8 cellular contexts compared by ENCODE assay signal in the genomic region with DNA sequence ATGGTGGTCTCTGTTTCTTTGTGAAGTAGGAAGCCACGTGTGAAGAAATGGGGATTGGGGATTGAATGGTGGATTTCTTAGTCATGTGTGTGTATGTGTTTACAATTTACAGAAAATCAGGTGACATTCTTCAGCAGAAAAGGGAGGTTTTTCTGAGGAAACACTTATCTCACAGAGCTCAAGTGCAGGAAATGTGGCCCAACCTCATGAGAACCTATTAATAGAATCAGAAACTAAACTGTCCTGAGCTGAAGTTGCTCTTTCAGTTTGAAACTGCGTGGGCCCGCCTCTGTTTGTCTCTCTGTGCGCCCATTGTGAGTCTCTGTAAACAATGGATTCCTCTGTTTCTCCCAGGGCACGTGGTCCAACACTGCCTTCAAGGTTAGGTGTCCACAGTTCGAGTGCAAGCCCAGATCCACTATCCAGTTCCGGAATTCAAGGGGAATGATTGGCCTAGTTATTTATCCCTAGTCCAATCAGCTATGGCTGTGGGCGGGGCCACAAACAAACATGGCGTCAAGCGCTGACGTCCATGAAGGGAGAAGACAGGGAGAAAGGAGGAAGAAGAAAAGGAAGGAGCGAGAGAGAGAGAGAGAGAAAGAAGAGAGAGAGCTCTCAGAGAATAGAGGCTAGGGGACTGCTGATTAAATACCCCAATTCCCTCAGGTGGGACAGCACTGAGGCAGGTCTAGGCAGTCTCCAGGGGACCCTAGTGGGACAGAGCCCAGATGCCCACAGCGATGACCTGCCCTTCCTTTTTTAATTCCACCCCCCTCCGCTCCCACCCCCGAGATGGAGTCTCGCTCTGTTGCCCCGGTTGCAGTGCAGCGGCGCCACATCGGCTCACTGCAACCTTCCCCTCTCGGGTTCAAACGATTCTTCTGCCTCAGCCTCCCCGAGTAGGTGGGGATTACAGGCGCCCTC. TPM values are rescaled to one million over a fixed set of nuclear protein-coding genes. Genes with fewer than 3 reads are reported as not detected.
DNase-seq lines count a peak whose midpoint lies in the region; ATAC-seq lines count a peak whose summit lies in the region.

No MANE protein-coding gene starts in this region.

- DNase-seq in RPMI7951 (ENCODE audit: low read depth): peak; percentile 82
- peak; percentile 12 to 53 (median 36) for DNase-seq in activated naive CD4-positive, alpha-beta T cell (lab: John Stamatoyannopoulos, UW)
- peak; percentile 75 to 80 (median 79) for DNase-seq in immature natural killer cell
- DNase-seq in stimulated activated CD4-positive, alpha-beta T cell treated with anti-CD3 and anti-CD28 coated beads, TNF-alpha, amount 100 ng/mL, for 48 hours (ENCODE audit: low read depth in 3 of 3): peak; percentile 51 to 62 (median 60)
- DNase-seq in NCI-H2107 treated with DMSO at 0.1 percent for 48 hours (lab: John Stamatoyannopoulos, UW; ENCODE audit: unreplicated experiment): no peak
- DNase-seq in NCI-H1092 treated with DMSO at 0.1 percent for 48 hours (lab: John Stamatoyannopoulos, UW): no peak

- peaks cover 25 to 28% of the 10 kb centered on the region in 2 donors for H3K4me1 Mint-ChIP-seq in immature natural killer cell

- peak; percentile 81 for ATAC-seq in GM18861 (IDR thresholded peaks at IDR 0.05; ENCODE audit: unreplicated experiment)
- peak; percentile 66 for ATAC-seq in HG02943 (IDR thresholded peaks at IDR 0.05; ENCODE audit: low read depth, unreplicated experiment)

- H3K27ac Mint-ChIP-seq in immature natural killer cell: peak overlapping the region; percentile 96 to 98 (median 98)

- H3K27me3 Mint-ChIP-seq in immature natural killer cell (ENCODE audit: low read depth in 3 of 3): peaks cover 4 to 8% (median 7%) of the 10 kb centered on the region in 3 donors

- no peaks in the 10 kb centered on the region for H3K9me3 Mint-ChIP-seq in immature natural killer cell

- peaks cover 0 to 4% (median 0%) of the 10 kb centered on the region in 3 donors for H3K36me3 Mint-ChIP-seq in immature natural killer cell

- peak overlapping the region; percentile 88 to 95 (median 92) for H3K4me3 Mint-ChIP-seq in immature natural killer cell

RNA-seq across cellular contexts. Expression of gene C12orf76, which starts 31.4 kb away (rescaled TPM):
- total RNA-seq in RPMI7951 (2014; rRNA removed; shearing (Covaris generic)): 14.9 and 15.9 TPM in 2 replicates
- polyA plus RNA-seq in immature natural killer cell: 10 to 100 TPM in 2 of 3 donors, 1 to 10 TPM in 1; 9.8 to 17.7 (median 13.6) TPM

RNA-seq across cellular contexts. Expression of gene IFT81, which starts 44.4 kb away (rescaled TPM):
- total RNA-seq in RPMI7951 (2014; rRNA removed; shearing (Covaris generic)): 19.7 and 23.4 TPM in 2 replicates
- polyA plus RNA-seq in immature natural killer cell: under 1 TPM in 2 of 3 donors, not detected in 1; 0.54 TPM

Comparison
In these comparisons a context has a peak if more than half of its experiments do, and no peak if none do; other contexts are left out.
1. DNase-seq: peak in RPMI7951 (single experiment), activated naive CD4-positive, alpha-beta T cell (4 of 4), immature natural killer cell (3 of 3) and stimulated activated CD4-positive, alpha-beta T cell treated with anti-CD3 and anti-CD28 coated beads, TNF-alpha, amount 100 ng/mL, for 48 hours (3 of 3); none in NCI-H2107 treated with DMSO at 0.1 percent for 48 hours (single experiment) and NCI-H1092 treated with DMSO at 0.1 percent for 48 hours (single experiment).